2 cellular contexts compared by ENCODE assay signal in genomic region chr2:137207030-137207429, GRCh38.
TF ChIP-seq lines count a peak whose summit lies in the region.

No MANE protein-coding gene starts in this region.

TF ChIP-seq in H1, 55 proteins besides CTCF, POLR2A, EP300 and RAD21:
- TF ChIP-seq GTF2F1 (IDR thresholded peaks at IDR 0.05; ENCODE audit: borderline replicate concordance, low read depth, low read length) (no peak), SP2 (IDR thresholded peaks at IDR 0.05; ENCODE audit: low read length) (no peak), MAX (IDR thresholded peaks at IDR 0.05) (no peak), KDM1A (IDR thresholded peaks at IDR 0.05; ENCODE audit: borderline replicate concordance, low read length) (no peak), BRCA1 (IDR thresholded peaks at IDR 0.05; ENCODE audit: low read depth, low read length) (no peak), SRF (IDR thresholded peaks at IDR 0.05; ENCODE audit: low read depth, low read length) (no peak), EZH2 (IDR thresholded peaks at IDR 0.05; ENCODE audit: low read depth, low read length, severe bottlenecking) (no peak), EGR1 (IDR thresholded peaks at IDR 0.05; ENCODE audit: borderline replicate concordance, low read depth, low read length) (no peak), HDAC6 (IDR thresholded peaks at IDR 0.05; ENCODE audit: low read depth, low read length) (no peak), NRF1 (IDR thresholded peaks at IDR 0.05; ENCODE audit: low read depth, low read length) (no peak)

TF ChIP-seq in SK-N-SH, 30 proteins besides CTCF, POLR2A, EP300 and RAD21:
- TF ChIP-seq CHD2 (IDR thresholded peaks at IDR 0.05; ENCODE audit: low read length, partially characterized antibody) (no peak), RFX5 (IDR thresholded peaks at IDR 0.05; ENCODE audit: low read length) (no peak), PBX3 (IDR thresholded peaks at IDR 0.05) (no peak), GATA2 (CRISPR knock-in tag; IDR thresholded peaks at IDR 0.05) (no peak)
